ENCODE assay signal across 1 cellular context in genomic region chr7:155398944-155399343, GRCh38.
TF ChIP-seq lines count a peak whose summit lies in the region.

No MANE protein-coding gene starts in this region.

TF ChIP-seq in H1, 55 proteins besides CTCF, POLR2A, EP300 and RAD21 (continued from another document):
- TF ChIP-seq POLR2AphosphoS5 (IDR thresholded peaks at IDR 0.05; ENCODE audit: low read depth, low read length) (no peak), POU5F1 (IDR thresholded peaks at IDR 0.05; ENCODE audit: low read depth, low read length) (no peak), JUN (IDR thresholded peaks at IDR 0.05; ENCODE audit: low read depth, low read length) (no peak), SIRT6 (IDR thresholded peaks at IDR 0.05; ENCODE audit: low read length) (no peak), MAFK (IDR thresholded peaks at IDR 0.05; ENCODE audit: low read depth, low read length) (no peak), ZNF274 (IDR thresholded peaks at IDR 0.05; ENCODE audit: borderline replicate concordance, extremely low read depth, low read length) (no peak), NRF1 (IDR thresholded peaks at IDR 0.05; ENCODE audit: low read depth, low read length) (no peak)
